In genomic region chr1:19743793-19744192, GRCh38 we compare ENCODE assay signal across 25 cellular contexts. TPM values are rescaled to one million over a fixed set of nuclear protein-coding genes. Genes with fewer than 3 reads are reported as not detected.
A peak's percentile ranks its signal among the peaks of the same experiment; 100 is the strongest.
DNase-seq lines count a peak whose midpoint lies in the region; ATAC-seq, FAIRE-seq and TF ChIP-seq lines count a peak whose summit lies in the region.
"Had no signal": no experiment of that assay in that cellular context is flagged by ENCODE, and none has a peak within 500 bp of the region (broad histone marks: within the 10 kb centered on the region; RNA-seq: fewer than 3 reads in every experiment).

No MANE protein-coding gene starts in this region.

- intact Hi-C loops in left colon (cut with DNase I, micrococcal nuclease): no loop called here

- no peak overlapping the region for H3K4me3 Mint-ChIP-seq in type B pancreatic cell
- H3K4me3 Mint-ChIP-seq: CD14-positive monocyte; CD4-positive, alpha-beta T cell; CD8-positive, alpha-beta memory T cell; GM23338; H9 had no signal

- TF ChIP-seq CTCF in Peyer's patch (IDR thresholded peaks at IDR 0.05) (peak in 1 of 6 experiments; percentile 7), type B pancreatic cell (conservative IDR thresholded peaks at IDR 0.05) (no peak)

- H3K9me3 Mint-ChIP-seq in type B pancreatic cell: no peaks in the 10 kb centered on the region
- H3K9me3 Mint-ChIP-seq: CD4-positive, alpha-beta T cell; CD8-positive, alpha-beta memory T cell; GM23338; H9 had no signal

- FAIRE-seq in small intestine (lab: Jason Lieb, UNC): no peak
- FAIRE-seq: A204.1, D721Med, GM12878, GM19239 had no signal

- H3K27ac ChIP-seq in Peyer's patch: peak overlapping the region in 1 of 4 donors; percentile 65
- H3K27ac ChIP-seq in small intestine (ENCODE audit: low read depth in 1 of 2, low read length in 1 of 2): peak overlapping the region; percentile 83 to 94
- H3K27ac ChIP-seq: 22Rv1; BLaER1 treated with 17β-estradiol and CSF1 and Interleukin-3, amounts not matched to agents 10 nM and 100 nM had no signal

- no peaks in the 10 kb centered on the region for H3K36me3 Mint-ChIP-seq in type B pancreatic cell

- TF ChIP-seq POLR2A in Peyer's patch (IDR thresholded peaks at IDR 0.05): no peak

- H3K4me3 ChIP-seq in Peyer's patch (no peak overlapping the region), small intestine (ENCODE audit: low read depth in 1 of 2, low read length in 2 of 2) (peak overlapping the region in 1 of 2 donors; percentile 11)
- H3K4me3 ChIP-seq: BLaER1 treated with 17β-estradiol and CSF1 and Interleukin-3, amounts not matched to agents 10 nM and 100 nM; GM12878; GM23338 had no signal

- H3K27me3 ChIP-seq in Peyer's patch (no peaks in the 10 kb centered on the region), small intestine (ENCODE audit: control insufficient read depth in 2 of 2, insufficient read depth in 2 of 2, low read length in 2 of 2) (no peaks in the 10 kb centered on the region)
- H3K27me3 ChIP-seq: BE2C; BLaER1 treated with 17β-estradiol and CSF1 and Interleukin-3, amounts not matched to agents 10 nM and 100 nM had no signal

- H3K27me3 Mint-ChIP-seq in type B pancreatic cell: no peaks in the 10 kb centered on the region
- H3K27me3 Mint-ChIP-seq: CD4-positive, alpha-beta T cell; CD8-positive, alpha-beta memory T cell had no signal

- H3K4me1 ChIP-seq in Peyer's patch (peaks cover 0 to 22% (median 2%) of the 10 kb centered on the region in 4 donors), small intestine (ENCODE audit: control insufficient read depth in 2 of 2, insufficient read depth in 1 of 2, low read depth in 1 of 2, low read length in 1 of 2) (peaks cover 8 to 11% of the 10 kb centered on the region in 2 donors)
- H3K4me1 ChIP-seq: BE2C; BLaER1 treated with 17β-estradiol and CSF1 and Interleukin-3, amounts not matched to agents 10 nM and 100 nM had no signal

- H3K36me3 ChIP-seq in Peyer's patch (peaks cover 0 to 16% (median 0%) of the 10 kb centered on the region in 3 donors), small intestine (ENCODE audit: control insufficient read depth in 2 of 2, insufficient read depth in 2 of 2, low read length in 2 of 2) (peaks cover 0 to 3% of the 10 kb centered on the region in 2 donors)
- H3K36me3 ChIP-seq: BE2C had no signal

- H3K9me3 ChIP-seq in Peyer's patch: no peaks in the 10 kb centered on the region
- H3K9me3 ChIP-seq in small intestine (ENCODE audit: control insufficient read depth, low read depth): no peaks in the 10 kb centered on the region
- H3K9me3 ChIP-seq: BE2C; BLaER1 treated with 17β-estradiol and CSF1 and Interleukin-3, amounts not matched to agents 10 nM and 100 nM had no signal

- 25 to 67% (median 52%) methylated on average over 9 of the region's 9 CpGs for WGBS in small intestine, 3 donors

- peak in 2 of 3 donors; percentile 54 to 69 for DNase-seq in Peyer's patch
- no peak for DNase-seq in left colon
- DNase-seq in small intestine: peak; percentile 96
- DNase-seq in type B pancreatic cell (ENCODE audit: extremely low spot score, unreplicated experiment): no peak
- no peak for DNase-seq in AG08396 (ENCODE audit: low spot score)
- DNase-seq in activated CD4-positive, CD25-positive, alpha-beta regulatory T cell treated with anti-CD3 and anti-CD28 coated beads, Interleukin-2, amount 50 U/mL, for 72 hours: no peak
- DNase-seq: AML-193; BE2C; CD4-positive, alpha-beta T cell; CD8-positive, alpha-beta memory T cell; DMS 273 treated with DMSO at 0.1 percent for 48 hours; DMS79; EL; GDM1; H9 had no signal

- H3K27ac Mint-ChIP-seq in type B pancreatic cell: peak overlapping the region; percentile 15
- H3K27ac Mint-ChIP-seq: CD4-positive, alpha-beta T cell; GM23338; H9 had no signal

- ATAC-seq in left colon: peak; percentile 81
- no peak for ATAC-seq in GM21529 (IDR thresholded peaks at IDR 0.05; ENCODE audit: unreplicated experiment)
- ATAC-seq: GM12878, GM23338, HCT116 had no signal

- no peaks in the 10 kb centered on the region for H3K4me1 Mint-ChIP-seq in type B pancreatic cell (ENCODE audit: unreplicated experiment)
- H3K4me1 Mint-ChIP-seq: CD14-positive monocyte; CD8-positive, alpha-beta memory T cell; GM23338; H9 had no signal

RNA-seq across cellular contexts. Expression of gene TMCO4, which starts 55.9 kb away (rescaled TPM):
- 10 to 100 TPM; 13.5 to 40.4 (median 26.1) TPM for total RNA-seq in Peyer's patch
- total RNA-seq in left colon: 10 to 100 TPM; 28.9 to 31.1 TPM
- polyA plus RNA-seq in small intestine: 10 to 100 TPM; 28.6 to 59.0 (median 45.4) TPM
- 10.2 and 16.7 TPM in 2 replicates for total RNA-seq in type B pancreatic cell (ENCODE audit: low replicate concordance)

Comparison
In these comparisons a context has a peak if more than half of its experiments do, and no peak if none do; other contexts are left out.
1. DNase-seq: peak in Peyer's patch (2 of 3) and small intestine (single experiment); none in left colon (0 of 2), type B pancreatic cell (single experiment), AG08396 (single experiment) and activated CD4-positive, CD25-positive, alpha-beta regulatory T cell treated with anti-CD3 and anti-CD28 coated beads, Interleukin-2, amount 50 U/mL, for 72 hours (single experiment).